Comparison of ENCODE assay signal across 14 cellular contexts in genomic region chr19:47152205-47152604, GRCh38. TPM values are rescaled to one million over a fixed set of nuclear protein-coding genes. Genes with fewer than 3 reads are reported as not detected.
DNase-seq lines count a peak whose midpoint lies in the region; ATAC-seq, FAIRE-seq and TF ChIP-seq lines count a peak whose summit lies in the region.
"Had no signal": no experiment of that assay in that cellular context is flagged by ENCODE, and none has a peak within 500 bp of the region (broad histone marks: within the 10 kb centered on the region; RNA-seq: fewer than 3 reads in every experiment).

No MANE protein-coding gene starts in this region.

- H3K4me1 Mint-ChIP-seq in mesothelial cell of epicardium = peaks cover 52% of the 10 kb centered on the region
- H3K4me1 Mint-ChIP-seq in natural killer cell = peaks cover 15 to 16% of the 10 kb centered on the region in 2 donors
- peaks cover 18 to 20% of the 10 kb centered on the region in 2 donors for H3K4me1 Mint-ChIP-seq in effector memory CD8-positive, alpha-beta T cell (ENCODE audit: low read depth in 2 of 2)

- peaks cover 29% of the 10 kb centered on the region for H3K36me3 Mint-ChIP-seq in mesothelial cell of epicardium
- peaks cover 24% of the 10 kb centered on the region for H3K36me3 Mint-ChIP-seq in natural killer cell
- H3K36me3 Mint-ChIP-seq in effector memory CD8-positive, alpha-beta T cell (ENCODE audit: insufficient read depth) = peaks cover 61% of the 10 kb centered on the region

- peak overlapping the region; percentile 78 for H3K27ac ChIP-seq in cardiac muscle cell
- peak overlapping the region in 3 of 4 donors; percentile 7 to 45 (median 20) for H3K27ac ChIP-seq in body of pancreas
- H3K27ac ChIP-seq: thoracic aorta had no signal

- no peak for ATAC-seq in Right ventricle myocardium superior (ENCODE audit: poor library complexity)
- ATAC-seq in body of pancreas = no peak
- no peak for ATAC-seq in natural killer cell
- no peak for ATAC-seq in effector memory CD8-positive, alpha-beta T cell (replicated peaks)
- ATAC-seq: GM12878 had no signal

- H3K27ac Mint-ChIP-seq in mesothelial cell of epicardium (peak overlapping the region; percentile 93), natural killer cell (no peak overlapping the region)
- no peak overlapping the region for H3K27ac Mint-ChIP-seq in effector memory CD8-positive, alpha-beta T cell
- H3K27ac Mint-ChIP-seq: activated T-cell treated with anti-CD3 and anti-CD28 coated beads, Interleukin-2, amount 50 U/mL, for 24 hours had no signal

- FAIRE-seq in GM12891 (lab: Jason Lieb, UNC) = no peak
- FAIRE-seq: GM12878 had no signal

- H3K4me3 Mint-ChIP-seq in mesothelial cell of epicardium = peak overlapping the region; percentile 42
- no peak overlapping the region for H3K4me3 Mint-ChIP-seq in natural killer cell
- no peak overlapping the region for H3K4me3 Mint-ChIP-seq in effector memory CD8-positive, alpha-beta T cell
- H3K4me3 Mint-ChIP-seq: activated CD4-positive, alpha-beta T cell treated with anti-CD3 and anti-CD28 coated beads, Interleukin-2, amount 10 ng/mL, durations not matched to agents 24 days and 14 days; activated T-cell treated with anti-CD3 and anti-CD28 coated beads, Interleukin-2, amount 50 U/mL, for 24 hours had no signal

- TF ChIP-seq POLR2A in body of pancreas (IDR thresholded peaks at IDR 0.05) (no peak), GM12891 (IDR thresholded peaks at IDR 0.05; ENCODE audit: low read depth, low read length) (no peak)

- WGBS in body of pancreas, 2 donors = 15% methylated on average over 1 of the region's 1 CpG

- peaks cover 31% of the 10 kb centered on the region for H3K36me3 ChIP-seq in cardiac muscle cell
- peaks cover 0 to 7% of the 10 kb centered on the region in 2 donors for H3K36me3 ChIP-seq in body of pancreas (replicated peaks in 1 of 2; ENCODE audit: insufficient read depth in 1 of 2, low read depth in 2 of 2)

- H3K27me3 ChIP-seq in cardiac muscle cell (no peaks in the 10 kb centered on the region), body of pancreas (no peaks in the 10 kb centered on the region)

- no peak for TF ChIP-seq CTCF in cardiac muscle cell (IDR thresholded peaks at IDR 0.05; ENCODE audit: low read depth, low read length)
- TF ChIP-seq CTCF in body of pancreas (IDR thresholded peaks at IDR 0.05) = no peak
- TF ChIP-seq CTCF in mesothelial cell of epicardium (IDR thresholded peaks at IDR 0.05; ENCODE audit: unreplicated experiment) = no peak
- TF ChIP-seq CTCF in natural killer cell (IDR thresholded peaks at IDR 0.05) = no peak

- DNase-seq in cardiac muscle cell (ENCODE audit: low read depth in 1 of 2, low spot score in 1 of 2) (no peak), Right ventricle myocardium superior (no peak), body of pancreas (no peak), mesothelial cell of epicardium (ENCODE audit: low spot score in 2 of 2, unreplicated experiment in 2 of 2) (no peak), GM12891 (ENCODE audit: insufficient read length, low spot score) (no peak), natural killer cell (no peak), SKM-1 treated with dmso at 0.1 percent for 144 hours (lab: John Stamatoyannopoulos, UW; ENCODE audit: unreplicated experiment) (no peak)
- DNase-seq in effector memory CD8-positive, alpha-beta T cell = no peak
- DNase-seq: activated CD4-positive, alpha-beta T cell treated with anti-CD3 and anti-CD28 coated beads, Interleukin-2, amount 10 ng/mL, durations not matched to agents 24 days and 14 days; activated T-cell treated with anti-CD3 and anti-CD28 coated beads, Interleukin-2, amount 50 U/mL, for 24 hours; NCI-H187; RPMI8226 had no signal

- no peaks in the 10 kb centered on the region for H3K27me3 Mint-ChIP-seq in mesothelial cell of epicardium (ENCODE audit: low read depth)
- no peaks in the 10 kb centered on the region for H3K27me3 Mint-ChIP-seq in natural killer cell (ENCODE audit: low read depth in 2 of 2)
- H3K27me3 Mint-ChIP-seq in effector memory CD8-positive, alpha-beta T cell = no peaks in the 10 kb centered on the region
- H3K27me3 Mint-ChIP-seq: activated CD4-positive, alpha-beta T cell treated with anti-CD3 and anti-CD28 coated beads, Interleukin-2, amount 10 ng/mL, durations not matched to agents 24 days and 14 days; activated T-cell treated with anti-CD3 and anti-CD28 coated beads, Interleukin-2, amount 50 U/mL, for 24 hours had no signal

- H3K9me3 ChIP-seq in cardiac muscle cell (ENCODE audit: low read depth) = no peaks in the 10 kb centered on the region
- H3K9me3 ChIP-seq in body of pancreas = no peaks in the 10 kb centered on the region
- H3K9me3 ChIP-seq: thoracic aorta had no signal

- no peak overlapping the region for H3K4me3 ChIP-seq in cardiac muscle cell
- H3K4me3 ChIP-seq in body of pancreas = no peak overlapping the region
- H3K4me3 ChIP-seq: GM12878, thoracic aorta had no signal

- H3K9me3 Mint-ChIP-seq in mesothelial cell of epicardium = no peaks in the 10 kb centered on the region
- H3K9me3 Mint-ChIP-seq in natural killer cell = no peaks in the 10 kb centered on the region
- no peaks in the 10 kb centered on the region for H3K9me3 Mint-ChIP-seq in effector memory CD8-positive, alpha-beta T cell
- H3K9me3 Mint-ChIP-seq: activated CD4-positive, alpha-beta T cell treated with anti-CD3 and anti-CD28 coated beads, Interleukin-2, amount 10 ng/mL, durations not matched to agents 24 days and 14 days; activated T-cell treated with anti-CD3 and anti-CD28 coated beads, Interleukin-2, amount 50 U/mL, for 24 hours had no signal

- H3K4me1 ChIP-seq in cardiac muscle cell (ENCODE audit: low read depth) (peaks cover 20% of the 10 kb centered on the region), body of pancreas (peaks cover 15% of the 10 kb centered on the region)

- intact Hi-C loops in Right ventricle myocardium superior (cut with DNase I) = no loop called here
- intact Hi-C loops in body of pancreas (cut with DNase I) = no loop called here
- intact Hi-C loops in natural killer cell (cut with micrococcal nuclease) = no loop called here

TF ChIP-seq in GM12891, 5 proteins besides CTCF, POLR2A, EP300 and RAD21:
- TF ChIP-seq POLR2AphosphoS5 (IDR thresholded peaks at IDR 0.05; ENCODE audit: low read depth, low read length) (no peak), SPI1 (IDR thresholded peaks at IDR 0.05; ENCODE audit: low read depth, low read length) (no peak), PAX5 (IDR thresholded peaks at IDR 0.05; ENCODE audit: insufficient read depth, low read length, severe bottlenecking) (no peak), POU2F2 (IDR thresholded peaks at IDR 0.05; ENCODE audit: low read depth, low read length) (no peak), TAF1 (IDR thresholded peaks at IDR 0.05; ENCODE audit: low read depth, low read length) (no peak)

RNA-seq across cellular contexts. Expression of gene SAE1, which starts 21.6 kb away (rescaled TPM):
- 128 and 148 TPM in 2 replicates for total RNA-seq in cardiac muscle cell
- polyA plus RNA-seq in cardiac muscle cell = 171 and 213 TPM in 2 replicates
- 42.2 TPM for total RNA-seq in Right ventricle myocardium superior
- 10 to 100 TPM; 14.5 to 21.5 TPM for total RNA-seq in body of pancreas
- 137 to 141 TPM (median 138 TPM) in 3 replicates for total RNA-seq in mesothelial cell of epicardium
- 99.4 TPM for polyA plus RNA-seq in GM12891 (2012; ENCODE audit: low read depth, missing spikeins)
- total RNA-seq in natural killer cell = 10 to 100 TPM; 42.5 to 49.3 (median 46.0) TPM

RNA-seq across cellular contexts. Expression of gene ZC3H4, which starts 38.6 kb away (rescaled TPM):
- total RNA-seq in cardiac muscle cell (23.2 and 34.6 TPM in 2 replicates), Right ventricle myocardium superior (20.6 TPM), body of pancreas (10 to 100 TPM; 18.9 to 34.3 TPM), mesothelial cell of epicardium (65.3 to 68.7 TPM (median 67.9 TPM) in 3 replicates), natural killer cell (10 to 100 TPM; 71.2 to 75.3 (median 73.3) TPM)
- 4.2 and 5.0 TPM in 2 replicates for polyA plus RNA-seq in cardiac muscle cell
- polyA plus RNA-seq in GM12891 (2012; ENCODE audit: low read depth, missing spikeins) = 14.9 TPM
